In the genomic region with DNA sequence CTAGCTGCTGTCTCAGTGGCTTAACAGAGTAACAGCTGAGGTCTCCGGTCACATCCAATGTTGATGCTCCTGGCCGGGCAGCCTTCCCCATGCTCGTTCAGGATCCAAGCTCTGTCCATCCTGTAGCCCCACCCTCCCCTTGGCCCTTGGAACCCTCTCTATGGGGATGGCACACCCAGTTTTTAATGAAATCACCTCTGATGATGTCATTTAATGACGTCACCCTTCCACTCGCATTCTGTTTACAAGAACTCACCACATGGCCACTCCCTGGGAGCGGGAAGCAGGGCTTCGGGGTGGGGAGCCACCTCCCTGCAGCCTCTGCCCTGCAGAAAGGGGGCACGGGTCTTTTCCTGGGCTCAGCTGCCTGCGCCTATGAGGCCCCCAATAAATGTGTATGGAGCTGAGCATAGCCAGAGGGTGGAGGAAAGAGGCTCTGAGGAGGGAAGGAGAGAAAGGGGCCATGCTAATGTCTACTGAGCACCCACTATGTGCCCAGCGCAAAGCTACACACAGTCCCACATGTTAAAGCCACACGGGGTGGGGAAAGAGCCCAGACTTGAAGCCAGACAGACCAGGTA, we compare ENCODE assay signal across 18 cellular contexts.
DNase-seq lines count a peak whose midpoint lies in the region; TF ChIP-seq lines count a peak whose summit lies in the region.
"Had no signal": no experiment of that assay in that cellular context is flagged by ENCODE, and none has a peak within 500 bp of the region (broad histone marks: within the 10 kb centered on the region; RNA-seq: fewer than 3 reads in every experiment).

No MANE protein-coding gene starts in this region.

- H3K9ac ChIP-seq in MM.1S (ENCODE audit: low read length) = no peak overlapping the region

- DNase-seq in EL = peak; percentile 61
- DNase-seq in NCI-H460 (ENCODE audit: extremely low read depth, low read depth) = peak; percentile 15
- DNase-seq in epithelial cell of esophagus (ENCODE audit: low read depth) = peak; percentile 50
- peak; percentile 75 for DNase-seq in osteoblast (ENCODE audit: insufficient read length, low spot score, missing footprints)
- DNase-seq in NOMO-1 treated with dmso at 0.1 percent for 144 hours (lab: John Stamatoyannopoulos, UW; ENCODE audit: unreplicated experiment) = no peak
- DNase-seq in NCI-H82 (lab: John Stamatoyannopoulos, UW) = no peak
- no peak for DNase-seq in retina
- DNase-seq in MM.1S = no peak
- DNase-seq: activated naive CD4-positive, alpha-beta T cell; aorta; lower lobe of right lung; naive thymus-derived CD8-positive, alpha-beta T cell; NCI-H187; NCI-H510A treated with DMSO at 0.1 percent for 48 hours; stimulated activated naive CD4-positive, alpha-beta T cell; T-helper 9 cell had no signal

- H3K79me2 ChIP-seq in osteoblast (ENCODE audit: insufficient read depth, low read length) (no peaks in the 10 kb centered on the region), MM.1S (ENCODE audit: low read length) (no peaks in the 10 kb centered on the region)

- H3K27me3 ChIP-seq in osteoblast (ENCODE audit: insufficient read depth, low read length) (no peaks in the 10 kb centered on the region), MM.1S (replicated peaks; ENCODE audit: insufficient read depth, low read length) (no peaks in the 10 kb centered on the region)
- H3K27me3 ChIP-seq: SJSA1 had no signal

- H3K4me2 ChIP-seq in osteoblast (ENCODE audit: insufficient read depth, low read length) (no peak overlapping the region), MM.1S (ENCODE audit: low read depth, low read length) (no peak overlapping the region)

- TF ChIP-seq CTCF in epithelial cell of esophagus (IDR thresholded peaks at IDR 0.05; ENCODE audit: insufficient read depth, low read depth, low read length, missing control alignments) (no peak), osteoblast (IDR thresholded peaks at IDR 0.05; ENCODE audit: extremely low read depth, low read depth, low read length) (no peak), MM.1S (IDR thresholded peaks at IDR 0.05; ENCODE audit: low read length) (no peak)

- no peaks in the 10 kb centered on the region for H3K36me3 ChIP-seq in osteoblast (ENCODE audit: insufficient read depth, low read length)
- H3K36me3 ChIP-seq in MM.1S (replicated peaks; ENCODE audit: insufficient read depth, low read length) = no peaks in the 10 kb centered on the region
- H3K36me3 ChIP-seq: lower lobe of right lung, prostate gland, SJSA1 had no signal

- H2AFZ ChIP-seq in osteoblast (ENCODE audit: low read length) (no peak overlapping the region), MM.1S (ENCODE audit: low read length) (no peak overlapping the region)

- H3F3A ChIP-seq in MM.1S (ENCODE audit: insufficient read depth, low read length) = no peaks in the 10 kb centered on the region

- H3K4me3 ChIP-seq in epithelial cell of esophagus (ENCODE audit: low read length) (no peak overlapping the region), osteoblast (ENCODE audit: insufficient read depth, low read length) (no peak overlapping the region), MM.1S (ENCODE audit: low read length) (no peak overlapping the region)
- H3K4me3 ChIP-seq: lower lobe of right lung, prostate gland, SJSA1 had no signal

- H3K4me1 ChIP-seq in osteoblast (ENCODE audit: insufficient read depth, low read length) (peaks cover 4% of the 10 kb centered on the region), MM.1S (ENCODE audit: low read length) (no peaks in the 10 kb centered on the region)
- H3K4me1 ChIP-seq: lower lobe of right lung, prostate gland, SJSA1 had no signal

- no peaks in the 10 kb centered on the region for H3K9me2 ChIP-seq in MM.1S (replicated peaks; ENCODE audit: insufficient read depth, low read length)

- H3K9me3 ChIP-seq in osteoblast (ENCODE audit: low read depth, low read length) (no peaks in the 10 kb centered on the region), MM.1S (replicated peaks; ENCODE audit: insufficient read depth, low read length) (no peaks in the 10 kb centered on the region)
- H3K9me3 ChIP-seq: lower lobe of right lung, prostate gland, SJSA1 had no signal

- no peaks in the 10 kb centered on the region for H4K20me1 ChIP-seq in osteoblast (ENCODE audit: insufficient read depth, low read length)
- no peaks in the 10 kb centered on the region for H4K20me1 ChIP-seq in MM.1S (ENCODE audit: insufficient read depth, low read length)

- H3K27ac ChIP-seq in osteoblast (ENCODE audit: low read depth, low read length) (no peak overlapping the region), MM.1S (ENCODE audit: low read length) (no peak overlapping the region)
- H3K27ac ChIP-seq: lower lobe of right lung, prostate gland, SJSA1 had no signal

Comparison
In these comparisons a context has a peak if more than half of its experiments do, and no peak if none do; other contexts are left out.
1. DNase-seq: peak in EL (single experiment), NCI-H460 (single experiment), epithelial cell of esophagus (single experiment) and osteoblast (single experiment); none in NOMO-1 treated with dmso at 0.1 percent for 144 hours (single experiment), NCI-H82 (single experiment), retina (single experiment) and MM.1S (single experiment).